9 cellular contexts compared by ENCODE assay signal in genomic region chr20:31704225-31705119, GRCh38. TPM values are rescaled to one million over a fixed set of nuclear protein-coding genes. Genes with fewer than 3 reads are reported as not detected.
DNase-seq lines count a peak whose midpoint lies in the region; ATAC-seq and TF ChIP-seq lines count a peak whose summit lies in the region.
"Had no signal": no experiment of that assay in that cellular context is flagged by ENCODE, and none has a peak within 500 bp of the region (broad histone marks: within the 10 kb centered on the region; RNA-seq: fewer than 3 reads in every experiment).

No MANE protein-coding gene starts in this region.

- peak overlapping the region; percentile 90 for H3K27ac Mint-ChIP-seq in endodermal cell
- peak overlapping the region in 3 of 10 donors; percentile 32 to 72 (median 40) for H3K27ac Mint-ChIP-seq in naive thymus-derived CD8-positive, alpha-beta T cell
- no peak overlapping the region for H3K27ac Mint-ChIP-seq in activated naive CD4-positive, alpha-beta T cell treated with anti-CD3 and anti-CD28 coated beads, Interleukin-2, amount 10 ng/mL, durations not matched to agents 7 days and 5 days

- H3K27me3 ChIP-seq in endodermal cell (ENCODE audit: control insufficient read depth, insufficient read depth, low read length, poor library complexity, severe bottlenecking) (no peaks in the 10 kb centered on the region), mucosa of stomach (ENCODE audit: control insufficient read depth, insufficient read depth, low read length) (no peaks in the 10 kb centered on the region)

- H3K9ac ChIP-seq in endodermal cell (ENCODE audit: extremely low read depth, low read length, poor library complexity, severe bottlenecking) (peak overlapping the region; percentile 39), mucosa of stomach (ENCODE audit: low read length) (peak overlapping the region; percentile 60)

- H3K4me3 Mint-ChIP-seq in endodermal cell: no peak overlapping the region
- no peak overlapping the region for H3K4me3 Mint-ChIP-seq in naive thymus-derived CD8-positive, alpha-beta T cell
- no peak overlapping the region for H3K4me3 Mint-ChIP-seq in activated naive CD4-positive, alpha-beta T cell treated with anti-CD3 and anti-CD28 coated beads, Interleukin-2, amount 10 ng/mL, durations not matched to agents 7 days and 5 days

- CTCF ChIA-PET in activated naive CD4-positive, alpha-beta T cell treated with anti-CD3 and anti-CD28 coated beads, Interleukin-2, amount 10 ng/mL, durations not matched to agents 7 days and 5 days (lab: Charles Lee): interaction anchor here (1.4 kb wide), 1 partner anchor 14 kb away, joined by 5 read pairs; no protein-coding TSS in a partner anchor

- H3K27me3 Mint-ChIP-seq in endodermal cell (ENCODE audit: insufficient read depth): no peaks in the 10 kb centered on the region
- H3K27me3 Mint-ChIP-seq in naive thymus-derived CD8-positive, alpha-beta T cell: no peaks in the 10 kb centered on the region
- no peaks in the 10 kb centered on the region for H3K27me3 Mint-ChIP-seq in activated naive CD4-positive, alpha-beta T cell treated with anti-CD3 and anti-CD28 coated beads, Interleukin-2, amount 10 ng/mL, durations not matched to agents 7 days and 5 days

- POLR2A ChIA-PET in naive thymus-derived CD8-positive, alpha-beta T cell (lab: Charles Lee): no interaction called here

- no peak for ATAC-seq in naive thymus-derived CD8-positive, alpha-beta T cell

- H3K36me3 Mint-ChIP-seq in endodermal cell (ENCODE audit: low read depth): peaks cover 44% of the 10 kb centered on the region
- peaks cover 4 to 50% (median 27%) of the 10 kb centered on the region in 3 donors for H3K36me3 Mint-ChIP-seq in naive thymus-derived CD8-positive, alpha-beta T cell
- H3K36me3 Mint-ChIP-seq in activated naive CD4-positive, alpha-beta T cell treated with anti-CD3 and anti-CD28 coated beads, Interleukin-2, amount 10 ng/mL, durations not matched to agents 7 days and 5 days: peaks cover 61% of the 10 kb centered on the region

- WGBS in endodermal cell (ENCODE audit: insufficient coverage in 1 of 2, insufficient read length in 1 of 2), 2 experiments: 81 to 91% methylated on average over 7 to 11 of the region's 11 CpGs

- H3K36me3 ChIP-seq in endodermal cell (ENCODE audit: control insufficient read depth, insufficient read depth, low read length) (peaks cover 46% of the 10 kb centered on the region), mucosa of stomach (ENCODE audit: control insufficient read depth, insufficient read depth, low read length) (peaks cover 4% of the 10 kb centered on the region)

- no peaks in the 10 kb centered on the region for H3K9me3 ChIP-seq in endodermal cell (ENCODE audit: control insufficient read depth, low read length)
- no peaks in the 10 kb centered on the region for H3K9me3 ChIP-seq in mucosa of stomach (ENCODE audit: control insufficient read depth, low read length)

- no peaks in the 10 kb centered on the region for H3K9me3 Mint-ChIP-seq in endodermal cell
- H3K9me3 Mint-ChIP-seq in naive thymus-derived CD8-positive, alpha-beta T cell: no peaks in the 10 kb centered on the region
- H3K9me3 Mint-ChIP-seq in activated naive CD4-positive, alpha-beta T cell treated with anti-CD3 and anti-CD28 coated beads, Interleukin-2, amount 10 ng/mL, durations not matched to agents 7 days and 5 days: no peaks in the 10 kb centered on the region

- H3K4me3 ChIP-seq in endodermal cell (ENCODE audit: low read length) (peak overlapping the region; percentile 52), mucosa of stomach (ENCODE audit: low read length) (no peak overlapping the region)

- TF ChIP-seq CTCF in endodermal cell (conservative IDR thresholded peaks at IDR 0.05): no peak

- peak; percentile 47 for DNase-seq in AG20443 (ENCODE audit: low spot score)
- peak; percentile 88 for DNase-seq in NCI-H226
- DNase-seq in endodermal cell: peak; percentile 77
- DNase-seq in stimulated activated CD4-positive, alpha-beta T cell treated with anti-CD3 and anti-CD28 coated beads, Interleukin-4, amount 100 ng/mL, for 24 hours: no peak
- DNase-seq in naive thymus-derived CD8-positive, alpha-beta T cell: no peak
- DNase-seq in activated naive CD4-positive, alpha-beta T cell treated with anti-CD3 and anti-CD28 coated beads, Interleukin-2, amount 10 ng/mL, durations not matched to agents 7 days and 5 days: no peak
- DNase-seq in HUDEP-2 (lab: John Stamatoyannopoulos, UW; ENCODE audit: unreplicated experiment in 76 of 76): no peak
- DNase-seq: activated CD4-positive, CD25-positive, alpha-beta regulatory T cell treated with anti-CD3 and anti-CD28 coated beads, Interleukin-2, amount 50 U/mL, for 72 hours had no signal

- peaks cover 21% of the 10 kb centered on the region for H3K4me1 Mint-ChIP-seq in endodermal cell
- H3K4me1 Mint-ChIP-seq in naive thymus-derived CD8-positive, alpha-beta T cell: peaks cover 20 to 64% (median 58%) of the 10 kb centered on the region in 4 donors
- H3K4me1 Mint-ChIP-seq in activated naive CD4-positive, alpha-beta T cell treated with anti-CD3 and anti-CD28 coated beads, Interleukin-2, amount 10 ng/mL, durations not matched to agents 7 days and 5 days: peaks cover 59% of the 10 kb centered on the region

- no peak overlapping the region for H3K27ac ChIP-seq in endodermal cell (ENCODE audit: low read depth, low read length)

- H3K4me1 ChIP-seq in endodermal cell (ENCODE audit: control insufficient read depth, insufficient read depth, low read length) (peaks cover 11% of the 10 kb centered on the region), mucosa of stomach (ENCODE audit: control insufficient read depth, insufficient read depth, low read length) (peaks cover 62% of the 10 kb centered on the region)

RNA-seq across cellular contexts. Expression of gene BCL2L1, which starts 18.2 kb away (rescaled TPM):
- total RNA-seq in endodermal cell: 10 to 100 TPM; 60.3 to 89.5 TPM
- polyA plus RNA-seq in endodermal cell (2013, experiment 1 of 2): 46.6 TPM
- 43.2 TPM for polyA plus RNA-seq in endodermal cell (2013, experiment 2 of 2)
- 10 to 100 TPM; 14.8 to 17.7 TPM for total RNA-seq in naive thymus-derived CD8-positive, alpha-beta T cell
- 10 to 100 TPM in 1 of 3 donors, 1 to 10 TPM in 2; 8.0 to 15.4 (median 8.2) TPM for polyA plus RNA-seq in naive thymus-derived CD8-positive, alpha-beta T cell

RNA-seq across cellular contexts. Expression of gene TPX2, which starts 34.6 kb away (rescaled TPM):
- 100 to 1,000 TPM; 108 to 118 TPM for total RNA-seq in endodermal cell
- 137 TPM for polyA plus RNA-seq in endodermal cell (2013, experiment 1 of 2)
- 134 TPM for polyA plus RNA-seq in endodermal cell (2013, experiment 2 of 2)
- under 1 TPM; 0.16 to 0.22 TPM for total RNA-seq in naive thymus-derived CD8-positive, alpha-beta T cell
- under 1 TPM in 2 of 3 donors, not detected in 1; 0.30 to 0.50 TPM for polyA plus RNA-seq in naive thymus-derived CD8-positive, alpha-beta T cell

Comparison
In these comparisons a context has a peak if more than half of its experiments do, and no peak if none do; other contexts are left out.
1. DNase-seq: peak in AG20443 (single experiment), NCI-H226 (single experiment) and endodermal cell (single experiment); none in stimulated activated CD4-positive, alpha-beta T cell treated with anti-CD3 and anti-CD28 coated beads, Interleukin-4, amount 100 ng/mL, for 24 hours (single experiment), naive thymus-derived CD8-positive, alpha-beta T cell (0 of 10), activated naive CD4-positive, alpha-beta T cell treated with anti-CD3 and anti-CD28 coated beads, Interleukin-2, amount 10 ng/mL, durations not matched to agents 7 days and 5 days (single experiment) and HUDEP-2 (0 of 76).
2. RNA of gene TPX2, which starts 34.6 kb away (total RNA-seq): 108 to 118 TPM in endodermal cell; 0.16 to 0.22 TPM in naive thymus-derived CD8-positive, alpha-beta T cell; every median in the first group is over 10 times any median in the second.